Comparison of ENCODE assay signal across 1 cellular context in the genomic region with DNA sequence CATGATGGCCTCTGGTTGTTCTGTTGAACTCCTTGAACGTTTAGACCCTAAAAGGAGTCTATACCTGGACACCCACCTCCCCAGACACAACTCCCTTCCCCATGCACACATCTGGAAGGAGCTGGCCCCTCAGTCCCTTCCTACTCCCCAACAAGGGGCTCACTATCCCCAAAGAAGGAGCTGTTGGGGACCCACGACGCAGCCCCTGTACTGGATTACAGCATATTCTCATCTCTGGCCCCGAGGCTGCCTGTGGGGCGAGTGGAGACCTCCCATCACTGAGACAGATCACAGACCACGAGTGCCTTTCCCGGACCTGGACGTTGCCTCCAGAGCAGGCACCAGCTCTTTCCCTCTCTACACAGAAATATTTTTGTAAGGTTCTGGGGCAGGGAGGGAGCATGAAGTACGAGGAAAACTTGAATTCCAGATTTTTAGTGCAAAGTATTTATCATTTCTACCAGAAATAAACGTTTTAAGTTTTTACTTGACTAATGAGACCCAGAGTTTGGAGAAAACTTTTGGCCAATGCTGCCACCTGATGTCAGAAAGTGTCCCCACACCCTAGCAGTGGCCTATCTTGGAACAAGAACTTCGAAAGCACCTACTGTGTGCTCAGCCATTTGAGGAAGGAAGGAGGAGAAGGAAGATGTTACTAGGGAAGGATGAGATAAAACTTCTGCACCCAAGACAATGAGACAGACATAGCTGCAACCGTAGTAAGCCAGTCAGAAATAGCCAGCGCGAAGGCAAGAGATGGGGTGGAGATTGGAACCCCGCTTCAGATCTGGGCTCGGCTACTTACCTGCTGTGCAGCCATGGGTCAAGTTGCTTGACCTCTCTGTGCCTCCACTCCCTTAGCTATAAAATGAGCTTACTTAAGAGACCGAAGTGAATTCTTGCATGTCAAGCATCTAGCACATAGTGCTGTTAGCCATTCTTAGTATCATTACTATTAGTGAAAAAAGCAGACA.
TF ChIP-seq lines count a peak whose summit lies in the region.

No MANE protein-coding gene starts in this region.

TF ChIP-seq in liver, 16 proteins besides CTCF, POLR2A, EP300 and RAD21 (continued from another document):
- TF ChIP-seq, protein P1, sequence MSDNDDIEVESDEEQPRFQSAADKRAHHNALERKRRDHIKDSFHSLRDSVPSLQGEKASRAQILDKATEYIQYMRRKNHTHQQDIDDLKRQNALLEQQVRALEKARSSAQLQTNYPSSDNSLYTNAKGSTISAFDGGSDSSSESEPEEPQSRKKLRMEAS (IDR thresholded peaks at IDR 0.05), result no peak
